In the genomic region with DNA sequence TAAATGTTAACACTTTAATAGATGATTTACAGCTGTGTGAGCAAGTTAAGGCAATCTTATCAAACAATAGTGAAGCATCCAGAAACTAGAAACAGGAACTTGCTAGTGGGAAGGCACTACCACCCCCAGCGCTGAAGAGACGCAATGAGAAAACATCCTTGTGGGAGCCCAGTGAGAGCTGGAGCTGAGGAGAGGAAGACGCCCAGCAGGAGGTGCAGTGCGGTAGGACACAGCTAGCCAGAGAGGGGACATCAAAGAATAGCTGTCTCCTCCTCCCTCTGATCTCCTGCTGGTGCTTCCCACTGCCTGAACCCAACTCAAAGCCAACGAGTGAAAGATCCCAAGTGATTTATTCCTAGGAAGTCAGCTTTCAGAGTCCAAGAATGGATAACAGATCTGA, we compare ENCODE assay signal across 1 cellular context.
A peak's percentile ranks its signal among the peaks of the same experiment; 100 is the strongest.
TF ChIP-seq lines count a peak whose summit lies in the region.

No MANE protein-coding gene starts in this region.

TF ChIP-seq in GM23338, 12 proteins besides CTCF, POLR2A, EP300 and RAD21:
- TF ChIP-seq, protein P1, sequence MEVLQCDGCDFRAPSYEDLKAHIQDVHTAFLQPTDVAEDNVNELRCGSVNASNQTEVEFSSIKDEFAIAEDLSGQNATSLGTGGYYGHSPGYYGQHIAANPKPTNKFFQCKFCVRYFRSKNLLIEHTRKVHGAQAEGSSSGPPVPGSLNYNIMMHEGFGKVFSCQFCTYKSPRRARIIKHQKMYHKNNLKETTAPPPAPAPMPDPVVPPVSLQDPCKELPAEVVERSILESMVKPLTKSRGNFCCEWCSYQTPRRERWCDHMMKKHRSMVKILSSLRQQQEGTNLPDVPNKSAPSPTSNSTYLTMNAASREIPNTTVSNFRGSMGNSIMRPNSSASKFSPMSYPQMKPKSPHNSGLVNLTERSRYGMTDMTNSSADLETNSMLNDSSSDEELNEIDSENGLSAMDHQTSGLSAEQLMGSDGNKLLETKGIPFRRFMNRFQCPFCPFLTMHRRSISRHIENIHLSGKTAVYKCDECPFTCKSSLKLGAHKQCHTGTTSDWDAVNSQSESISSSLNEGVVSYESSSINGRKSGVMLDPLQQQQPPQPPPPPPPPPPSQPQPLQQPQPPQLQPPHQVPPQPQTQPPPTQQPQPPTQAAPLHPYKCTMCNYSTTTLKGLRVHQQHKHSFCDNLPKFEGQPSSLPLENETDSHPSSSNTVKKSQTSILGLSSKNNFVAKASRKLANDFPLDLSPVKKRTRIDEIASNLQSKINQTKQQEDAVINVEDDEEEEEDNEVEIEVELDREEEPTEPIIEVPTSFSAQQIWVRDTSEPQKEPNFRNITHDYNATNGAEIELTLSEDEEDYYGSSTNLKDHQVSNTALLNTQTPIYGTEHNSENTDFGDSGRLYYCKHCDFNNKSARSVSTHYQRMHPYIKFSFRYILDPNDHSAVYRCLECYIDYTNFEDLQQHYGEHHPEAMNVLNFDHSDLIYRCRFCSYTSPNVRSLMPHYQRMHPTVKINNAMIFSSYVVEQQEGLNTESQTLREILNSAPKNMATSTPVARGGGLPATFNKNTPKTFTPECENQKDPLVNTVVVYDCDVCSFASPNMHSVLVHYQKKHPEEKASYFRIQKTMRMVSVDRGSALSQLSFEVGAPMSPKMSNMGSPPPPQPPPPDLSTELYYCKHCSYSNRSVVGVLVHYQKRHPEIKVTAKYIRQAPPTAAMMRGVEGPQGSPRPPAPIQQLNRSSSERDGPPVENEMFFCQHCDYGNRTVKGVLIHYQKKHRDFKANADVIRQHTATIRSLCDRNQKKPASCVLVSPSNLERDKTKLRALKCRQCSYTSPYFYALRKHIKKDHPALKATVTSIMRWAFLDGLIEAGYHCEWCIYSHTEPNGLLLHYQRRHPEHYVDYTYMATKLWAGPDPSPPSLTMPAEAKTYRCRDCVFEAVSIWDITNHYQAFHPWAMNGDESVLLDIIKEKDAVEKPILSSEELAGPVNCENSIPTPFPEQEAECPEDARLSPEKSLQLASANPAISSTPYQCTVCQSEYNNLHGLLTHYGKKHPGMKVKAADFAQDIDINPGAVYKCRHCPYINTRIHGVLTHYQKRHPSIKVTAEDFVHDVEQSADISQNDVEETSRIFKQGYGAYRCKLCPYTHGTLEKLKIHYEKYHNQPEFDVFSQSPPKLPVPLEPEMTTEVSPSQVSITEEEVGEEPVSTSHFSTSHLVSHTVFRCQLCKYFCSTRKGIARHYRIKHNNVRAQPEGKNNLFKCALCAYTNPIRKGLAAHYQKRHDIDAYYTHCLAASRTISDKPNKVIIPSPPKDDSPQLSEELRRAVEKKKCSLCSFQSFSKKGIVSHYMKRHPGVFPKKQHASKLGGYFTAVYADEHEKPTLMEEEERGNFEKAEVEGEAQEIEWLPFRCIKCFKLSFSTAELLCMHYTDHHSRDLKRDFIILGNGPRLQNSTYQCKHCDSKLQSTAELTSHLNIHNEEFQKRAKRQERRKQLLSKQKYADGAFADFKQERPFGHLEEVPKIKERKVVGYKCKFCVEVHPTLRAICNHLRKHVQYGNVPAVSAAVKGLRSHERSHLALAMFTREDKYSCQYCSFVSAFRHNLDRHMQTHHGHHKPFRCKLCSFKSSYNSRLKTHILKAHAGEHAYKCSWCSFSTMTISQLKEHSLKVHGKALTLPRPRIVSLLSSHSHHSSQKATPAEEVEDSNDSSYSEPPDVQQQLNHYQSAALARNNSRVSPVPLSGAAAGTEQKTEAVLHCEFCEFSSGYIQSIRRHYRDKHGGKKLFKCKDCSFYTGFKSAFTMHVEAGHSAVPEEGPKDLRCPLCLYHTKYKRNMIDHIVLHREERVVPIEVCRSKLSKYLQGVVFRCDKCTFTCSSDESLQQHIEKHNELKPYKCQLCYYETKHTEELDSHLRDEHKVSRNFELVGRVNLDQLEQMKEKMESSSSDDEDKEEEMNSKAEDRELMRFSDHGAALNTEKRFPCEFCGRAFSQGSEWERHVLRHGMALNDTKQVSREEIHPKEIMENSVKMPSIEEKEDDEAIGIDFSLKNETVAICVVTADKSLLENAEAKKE (CRISPR knock-in tag; IDR thresholded peaks at IDR 0.05), result peak; percentile 96
- TF ChIP-seq EZH2phosphoT487 (IDR thresholded peaks at IDR 0.05; ENCODE audit: unreplicated experiment), result no peak
